ENCODE assay signal across 19 cellular contexts in the genomic region with DNA sequence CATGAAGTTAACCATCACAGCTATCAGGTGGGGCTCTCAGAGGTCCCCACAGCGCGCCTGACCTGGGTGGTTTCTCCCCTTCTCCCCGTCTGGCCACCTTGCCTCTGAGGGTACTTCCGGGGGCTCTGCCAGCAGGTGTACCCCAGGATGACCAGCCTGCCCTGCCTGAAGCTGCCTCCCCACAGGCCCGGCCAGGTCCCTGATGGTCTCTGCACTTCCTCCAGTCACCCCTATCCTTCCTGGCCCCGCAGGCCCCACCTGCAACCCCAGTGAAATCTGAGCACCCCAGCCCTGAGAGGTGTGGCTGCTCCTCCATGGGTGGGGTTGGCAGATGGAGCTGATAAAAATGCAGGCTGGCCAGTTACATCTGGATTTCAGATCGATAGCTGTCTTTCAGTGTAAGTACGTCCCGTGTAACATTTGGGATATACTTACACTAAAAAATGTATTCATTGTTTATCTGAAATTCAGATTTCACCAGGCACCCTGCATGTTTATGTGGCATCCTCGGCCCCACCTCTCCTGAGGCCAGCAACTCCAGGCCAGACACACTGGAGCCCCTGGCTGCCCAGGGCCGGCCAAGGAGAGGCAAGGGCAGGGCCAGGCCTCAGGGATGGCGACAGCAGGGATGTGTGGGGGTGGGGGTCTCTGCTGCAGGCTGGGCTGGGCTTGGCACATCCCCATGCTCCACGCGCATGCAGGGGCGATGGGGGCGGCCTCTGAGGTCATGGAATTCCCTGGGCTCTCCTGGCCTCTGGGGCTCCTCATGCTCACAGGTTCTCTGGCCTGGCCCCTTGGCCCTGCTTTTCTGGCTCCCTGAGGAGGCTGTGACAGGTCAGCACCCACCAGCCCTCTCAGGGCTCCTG. TPM values are rescaled to one million over a fixed set of nuclear protein-coding genes. Genes with fewer than 3 reads are reported as not detected.
A peak's percentile ranks its signal among the peaks of the same experiment; 100 is the strongest.
DNase-seq lines count a peak whose midpoint lies in the region; ATAC-seq and TF ChIP-seq lines count a peak whose summit lies in the region.
"Had no signal": no experiment of that assay in that cellular context is flagged by ENCODE, and none has a peak within 500 bp of the region (broad histone marks: within the 10 kb centered on the region; RNA-seq: fewer than 3 reads in every experiment).

No MANE protein-coding gene starts in this region.

- H3K18ac ChIP-seq in neuronal stem cell (ENCODE audit: low read length): no peak overlapping the region

- H4K8ac ChIP-seq in neuronal stem cell (ENCODE audit: low read depth, low read length): no peak overlapping the region

- 85% methylated on average over 16 of the region's 16 CpGs for WGBS in right cardiac atrium
- WGBS in neuronal stem cell (ENCODE audit: extremely low coverage in 2 of 2, insufficient read length in 2 of 2, insufficient replicate concordance in 1 of 2), 2 donors: no CpG with 5 or more reads among the region's 16 CpGs

- H2AFZ ChIP-seq in neuronal stem cell (ENCODE audit: low read length): no peak overlapping the region
- H2AFZ ChIP-seq: GM23248 had no signal

- no peak overlapping the region for H4K91ac ChIP-seq in neuronal stem cell (ENCODE audit: low read depth, low read length, poor library complexity)

- H3K4ac ChIP-seq in neuronal stem cell (ENCODE audit: low read length): no peak overlapping the region

- no peak overlapping the region for H3K14ac ChIP-seq in neuronal stem cell (ENCODE audit: low read length)

- H3K4me2 ChIP-seq in neuronal stem cell (ENCODE audit: insufficient read depth, low read length, poor library complexity, severe bottlenecking): no peak overlapping the region

- H2BK120ac ChIP-seq in neuronal stem cell (ENCODE audit: low read depth, low read length): no peak overlapping the region

- peak overlapping the region; percentile 57 for H2BK15ac ChIP-seq in neuronal stem cell (ENCODE audit: low read length)

- peaks cover 5% of the 10 kb centered on the region for H3K4me1 Mint-ChIP-seq in activated T-cell treated with anti-CD3 and anti-CD28 coated beads, Interleukin-2, amount 50 U/mL, for 4 hours (ENCODE audit: low read depth)
- peaks cover 23% of the 10 kb centered on the region for H3K4me1 Mint-ChIP-seq in nephron progenitor cell

- no peak overlapping the region for H3K23ac ChIP-seq in neuronal stem cell (ENCODE audit: low read depth, low read length, poor library complexity)

- DNase-seq in right cardiac atrium (peak in 1 of 3 donors; percentile 50), left ventricle myocardium superior (no peak), neuronal stem cell (ENCODE audit: low spot score) (no peak), nephron progenitor cell (no peak)
- DNase-seq in activated T-cell treated with anti-CD3 and anti-CD28 coated beads, Interleukin-2, amount 50 U/mL, for 4 hours: no peak
- DNase-seq: EL, GF-D8, HCEC 1CT, MV-4-11, NCI-H1105 treated with DMSO at 0.1 percent for 48 hours, NCI-H2029 treated with DMSO at 0.1 percent for 48 hours, NCI-H524 treated with DMSO at 0.1 percent for 48 hours had no signal

- no peaks in the 10 kb centered on the region for H3K4me1 ChIP-seq in right cardiac atrium (ENCODE audit: control insufficient read depth, insufficient read depth, low read length)
- no peaks in the 10 kb centered on the region for H3K4me1 ChIP-seq in neuronal stem cell (ENCODE audit: control insufficient read depth in 2 of 2, insufficient read depth in 1 of 2, low read depth in 1 of 2, low read length in 2 of 2)
- H3K4me1 ChIP-seq: SJSA1 had no signal

- H2BK12ac ChIP-seq in neuronal stem cell (ENCODE audit: low read length): peak overlapping the region; percentile 36

- no peak overlapping the region for H3K9ac ChIP-seq in neuronal stem cell (ENCODE audit: low read depth, low read length, poor library complexity)
- H3K9ac ChIP-seq: GM23248 had no signal

- peak; percentile 35 to 42 for ATAC-seq in right cardiac atrium
- ATAC-seq in left ventricle myocardium superior: no peak
- ATAC-seq in esophagus mucosa: peak; percentile 22
- no peak for ATAC-seq in activated T-cell treated with anti-CD3 and anti-CD28 coated beads, Interleukin-2, amount 50 U/mL, for 4 hours
- no peak for ATAC-seq in GM21529 (IDR thresholded peaks at IDR 0.05; ENCODE audit: unreplicated experiment)

- H3K27ac Mint-ChIP-seq in nephron progenitor cell: no peak overlapping the region
- H3K27ac Mint-ChIP-seq: IgD-negative memory B cell had no signal

- no peak for TF ChIP-seq CTCF in nephron progenitor cell (IDR thresholded peaks at IDR 0.05)

- H3K79me1 ChIP-seq in neuronal stem cell (ENCODE audit: low read depth, low read length): no peaks in the 10 kb centered on the region

- no peaks in the 10 kb centered on the region for H3K27me3 ChIP-seq in right cardiac atrium (ENCODE audit: control insufficient read depth, insufficient read depth)
- H3K27me3 ChIP-seq in neuronal stem cell (ENCODE audit: control insufficient read depth in 3 of 3, insufficient read depth in 3 of 3, low read depth in 1 of 3, low read length in 3 of 3): peaks cover 0 to 2% (median 1%) of the 10 kb centered on the region in 3 experiments

- peak overlapping the region; percentile 35 for H2BK5ac ChIP-seq in neuronal stem cell (ENCODE audit: low read length)

- H3K27ac ChIP-seq in right cardiac atrium (ENCODE audit: low read length) (no peak overlapping the region), neuronal stem cell (replicated peaks; ENCODE audit: low read length) (no peak overlapping the region)
- H3K27ac ChIP-seq: GM23248, SJSA1 had no signal

- H2AK5ac ChIP-seq in neuronal stem cell (ENCODE audit: low read depth, low read length): peak overlapping the region; percentile 64

- H3K9me3 ChIP-seq in right cardiac atrium (ENCODE audit: control insufficient read depth, low read length) (no peaks in the 10 kb centered on the region), neuronal stem cell (replicated peaks in 1 of 2; ENCODE audit: control insufficient read depth in 2 of 2, insufficient read depth in 1 of 2, low read depth in 1 of 2, low read length in 2 of 2) (peaks cover 0 to 5% of the 10 kb centered on the region in 2 donors)
- H3K9me3 ChIP-seq: SJSA1 had no signal

- H3K4me3 ChIP-seq in right cardiac atrium (ENCODE audit: low read length) (no peak overlapping the region), neuronal stem cell (ENCODE audit: low read length in 2 of 2) (no peak overlapping the region)
- H3K4me3 ChIP-seq: GM23248, SJSA1 had no signal

- H3K9me3 Mint-ChIP-seq in activated T-cell treated with anti-CD3 and anti-CD28 coated beads, Interleukin-2, amount 50 U/mL, for 4 hours: no peaks in the 10 kb centered on the region
- H3K9me3 Mint-ChIP-seq in nephron progenitor cell: peaks cover 14% of the 10 kb centered on the region
- H3K9me3 Mint-ChIP-seq: IgD-negative memory B cell had no signal

- H3K4me3 Mint-ChIP-seq in activated T-cell treated with anti-CD3 and anti-CD28 coated beads, Interleukin-2, amount 50 U/mL, for 4 hours: no peak overlapping the region
- no peak overlapping the region for H3K4me3 Mint-ChIP-seq in nephron progenitor cell
- H3K4me3 Mint-ChIP-seq: IgD-negative memory B cell had no signal

- no peaks in the 10 kb centered on the region for H3K36me3 ChIP-seq in neuronal stem cell (replicated peaks in 1 of 2; ENCODE audit: control insufficient read depth in 2 of 2, insufficient read depth in 2 of 2, low read length in 2 of 2)
- H3K36me3 ChIP-seq: SJSA1 had no signal

- intact Hi-C loops in right cardiac atrium (cut with DNase I) (no loop called here), left ventricle myocardium superior (cut with micrococcal nuclease) (no loop called here)

- H3K27me3 Mint-ChIP-seq in activated T-cell treated with anti-CD3 and anti-CD28 coated beads, Interleukin-2, amount 50 U/mL, for 4 hours (ENCODE audit: low read depth): peaks cover 4% of the 10 kb centered on the region
- peaks cover under 1% of the 10 kb centered on the region for H3K27me3 Mint-ChIP-seq in nephron progenitor cell (ENCODE audit: low read depth, poor library complexity)

- no peaks in the 10 kb centered on the region for H3K36me3 Mint-ChIP-seq in activated T-cell treated with anti-CD3 and anti-CD28 coated beads, Interleukin-2, amount 50 U/mL, for 4 hours (ENCODE audit: insufficient read depth)
- H3K36me3 Mint-ChIP-seq in nephron progenitor cell (ENCODE audit: low read depth): peaks cover 6% of the 10 kb centered on the region
- H3K36me3 Mint-ChIP-seq: IgD-negative memory B cell had no signal

RNA-seq across cellular contexts. Expression of a gene that starts 25.1 kb away (rescaled TPM):
- total RNA-seq in right cardiac atrium (1 to 10 TPM in 3 of 4 donors, under 1 TPM in 1; 0.89 to 1.1 (median 1.0) TPM), left ventricle myocardium superior (2.1 TPM), esophagus mucosa (0.72 TPM)
- 0.93 TPM for polyA plus RNA-seq in right cardiac atrium
- 4.0 TPM for polyA plus RNA-seq in neuronal stem cell (2013, experiment 1 of 2)
- polyA plus RNA-seq in neuronal stem cell (2013, experiment 2 of 2): 3.9 TPM
- total RNA-seq in activated T-cell treated with anti-CD3 and anti-CD28 coated beads, Interleukin-2, amount 50 U/mL, for 4 hours: under 1 TPM; 0.24 to 0.57 (median 0.35) TPM
- total RNA-seq: M059J, OCI-LY7 had no signal

RNA-seq across cellular contexts. Expression of a gene that starts 59.6 kb away (rescaled TPM):
- total RNA-seq in right cardiac atrium (not detected), left ventricle myocardium superior (not detected), esophagus mucosa (not detected)
- not detected for polyA plus RNA-seq in right cardiac atrium
- not detected for polyA plus RNA-seq in neuronal stem cell (2013, experiment 1 of 2)
- polyA plus RNA-seq in neuronal stem cell (2013, experiment 2 of 2): not detected
- not detected for total RNA-seq in activated T-cell treated with anti-CD3 and anti-CD28 coated beads, Interleukin-2, amount 50 U/mL, for 4 hours
- total RNA-seq: GM23248, M059J, SJSA1 had no signal
- polyA plus RNA-seq: GM23248, IgD-negative memory B cell had no signal

Comparison
In these comparisons a context has a peak if more than half of its experiments do, and no peak if none do; other contexts are left out.
1. ATAC-seq: peak in right cardiac atrium (2 of 2) and esophagus mucosa (single experiment); none in left ventricle myocardium superior (single experiment), activated T-cell treated with anti-CD3 and anti-CD28 coated beads, Interleukin-2, amount 50 U/mL, for 4 hours (0 of 2) and GM21529 (single experiment).